Comparison of ENCODE assay signal across 1 cellular context in the genomic region with DNA sequence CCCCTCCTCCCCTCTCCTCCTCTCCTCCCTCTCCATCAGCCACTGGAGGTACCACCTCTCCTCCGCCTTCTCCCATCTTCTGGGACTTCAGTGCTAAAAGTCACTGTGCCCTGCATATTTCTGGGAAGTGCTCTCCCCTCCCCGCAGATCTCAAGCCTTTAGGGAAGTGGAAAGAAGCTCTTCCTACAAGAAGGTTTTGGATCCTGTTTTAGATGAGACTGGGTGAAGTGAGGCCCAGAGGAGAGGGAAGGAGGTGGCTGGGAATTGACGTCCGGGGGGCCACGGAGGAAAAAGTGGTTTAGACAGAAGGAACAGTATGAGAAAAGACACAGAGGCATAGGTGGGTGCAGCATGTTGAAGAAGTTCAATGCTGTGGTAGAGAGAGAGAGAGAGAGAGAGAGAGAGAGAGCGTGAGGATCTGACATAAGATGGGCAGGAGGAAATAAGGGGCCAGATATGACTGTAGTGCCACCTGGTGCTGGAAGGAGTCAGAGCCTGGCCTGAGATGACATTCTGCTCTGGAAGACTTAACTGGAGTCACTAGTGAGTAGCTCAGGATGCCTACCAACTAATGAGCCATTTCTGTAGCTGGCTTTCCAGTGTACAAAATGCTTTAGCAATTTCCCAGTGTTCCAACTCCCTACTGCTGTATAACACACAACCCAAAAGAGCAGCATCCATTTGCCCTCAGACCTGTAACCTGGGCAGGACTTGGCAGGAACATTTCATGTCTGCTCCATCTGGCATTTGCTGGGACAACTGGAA.
A peak's percentile ranks its signal among the peaks of the same experiment; 100 is the strongest.
TF ChIP-seq lines count a peak whose summit lies in the region.

No MANE protein-coding gene starts in this region.

TF ChIP-seq in K562, 482 proteins besides CTCF, POLR2A, EP300 and RAD21 (continued from another document and continues in another):
- TF ChIP-seq, protein P1, sequence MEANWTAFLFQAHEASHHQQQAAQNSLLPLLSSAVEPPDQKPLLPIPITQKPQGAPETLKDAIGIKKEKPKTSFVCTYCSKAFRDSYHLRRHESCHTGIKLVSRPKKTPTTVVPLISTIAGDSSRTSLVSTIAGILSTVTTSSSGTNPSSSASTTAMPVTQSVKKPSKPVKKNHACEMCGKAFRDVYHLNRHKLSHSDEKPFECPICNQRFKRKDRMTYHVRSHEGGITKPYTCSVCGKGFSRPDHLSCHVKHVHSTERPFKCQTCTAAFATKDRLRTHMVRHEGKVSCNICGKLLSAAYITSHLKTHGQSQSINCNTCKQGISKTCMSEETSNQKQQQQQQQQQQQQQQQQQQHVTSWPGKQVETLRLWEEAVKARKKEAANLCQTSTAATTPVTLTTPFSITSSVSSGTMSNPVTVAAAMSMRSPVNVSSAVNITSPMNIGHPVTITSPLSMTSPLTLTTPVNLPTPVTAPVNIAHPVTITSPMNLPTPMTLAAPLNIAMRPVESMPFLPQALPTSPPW (CRISPR knock-in tag; IDR thresholded peaks at IDR 0.05) = no peak
- TF ChIP-seq DEAF1 (CRISPR knock-in tag; IDR thresholded peaks at IDR 0.05) (peak; percentile 91), GABPB2 (CRISPR knock-in tag; conservative IDR thresholded peaks at IDR 0.05) (no peak), ZNF324 (CRISPR knock-in tag; IDR thresholded peaks at IDR 0.05) (no peak), POLR2G (IDR thresholded peaks at IDR 0.05; ENCODE audit: low read depth, low read length) (no peak), HIVEP1 (CRISPR knock-in tag; IDR thresholded peaks at IDR 0.05) (no peak), MEIS2 (IDR thresholded peaks at IDR 0.05; ENCODE audit: partially characterized antibody) (peak; percentile 15), CBFB (CRISPR knock-in tag; IDR thresholded peaks at IDR 0.05) (no peak), MED1 (CRISPR knock-in tag; IDR thresholded peaks at IDR 0.05; ENCODE audit: borderline replicate concordance) (no peak), NFIC (IDR thresholded peaks at IDR 0.05) (no peak), FOXJ2 (tag; IDR thresholded peaks at IDR 0.05) (no peak), GATA2 (CRISPR knock-in tag; IDR thresholded peaks at IDR 0.05) (no peak), ZC3H4 (CRISPR knock-in tag; IDR thresholded peaks at IDR 0.05; ENCODE audit: borderline replicate concordance) (no peak), CBFA2T2 (conservative IDR thresholded peaks at IDR 0.05) (no peak), RBFOX2 (IDR thresholded peaks at IDR 0.05; ENCODE audit: low read depth, low read length) (no peak), ZNF830 (CRISPR knock-in tag; IDR thresholded peaks at IDR 0.05) (no peak), LARP7 (IDR thresholded peaks at IDR 0.05) (no peak), CEBPB (tag; IDR thresholded peaks at IDR 0.05) (no peak), ZNF589 (CRISPR knock-in tag; IDR thresholded peaks at IDR 0.05; ENCODE audit: low read depth) (no peak), SMAD3 (CRISPR knock-in tag; conservative IDR thresholded peaks at IDR 0.05) (no peak), MECOM (CRISPR knock-in tag; IDR thresholded peaks at IDR 0.05) (no peak), MLLT1 (IDR thresholded peaks at IDR 0.05) (peak; percentile 47 to 68; a peak in 2 of 4 replicates), GTF2A2 (tag; IDR thresholded peaks at IDR 0.05) (no peak), ZNF12 (CRISPR knock-in tag; IDR thresholded peaks at IDR 0.05) (no peak), TAF1 (IDR thresholded peaks at IDR 0.05; ENCODE audit: control insufficient read depth, extremely low read depth, insufficient read depth, low read length, severe bottlenecking) (no peak), FUS (optimal IDR thresholded peaks at IDR 0.05; ENCODE audit: low read depth, low read length) (no peak), FOXJ3 (CRISPR knock-in tag; IDR thresholded peaks at IDR 0.05) (no peak), ZKSCAN3 (CRISPR knock-in tag; IDR thresholded peaks at IDR 0.05) (no peak), TCF15 (CRISPR knock-in tag; IDR thresholded peaks at IDR 0.05) (no peak), ZKSCAN8 (CRISPR knock-in tag; IDR thresholded peaks at IDR 0.05) (no peak), NELFE (IDR thresholded peaks at IDR 0.05; ENCODE audit: insufficient read depth, insufficient read length) (no peak), MCM3 (IDR thresholded peaks at IDR 0.05) (no peak), RREB1 (CRISPR knock-in tag; IDR thresholded peaks at IDR 0.05) (peak; percentile 73; the same call in 1 of the 2 replicates), PHB2 (IDR thresholded peaks at IDR 0.05; ENCODE audit: low read depth) (no peak), ZNF764 (CRISPR knock-in tag; IDR thresholded peaks at IDR 0.05; ENCODE audit: low read depth) (no peak)
- TF ChIP-seq, protein P2, sequence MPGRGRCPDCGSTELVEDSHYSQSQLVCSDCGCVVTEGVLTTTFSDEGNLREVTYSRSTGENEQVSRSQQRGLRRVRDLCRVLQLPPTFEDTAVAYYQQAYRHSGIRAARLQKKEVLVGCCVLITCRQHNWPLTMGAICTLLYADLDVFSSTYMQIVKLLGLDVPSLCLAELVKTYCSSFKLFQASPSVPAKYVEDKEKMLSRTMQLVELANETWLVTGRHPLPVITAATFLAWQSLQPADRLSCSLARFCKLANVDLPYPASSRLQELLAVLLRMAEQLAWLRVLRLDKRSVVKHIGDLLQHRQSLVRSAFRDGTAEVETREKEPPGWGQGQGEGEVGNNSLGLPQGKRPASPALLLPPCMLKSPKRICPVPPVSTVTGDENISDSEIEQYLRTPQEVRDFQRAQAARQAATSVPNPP (IDR thresholded peaks at IDR 0.05; ENCODE audit: borderline replicate concordance, insufficient read depth, insufficient read length) = no peak
- TF ChIP-seq, protein P3, sequence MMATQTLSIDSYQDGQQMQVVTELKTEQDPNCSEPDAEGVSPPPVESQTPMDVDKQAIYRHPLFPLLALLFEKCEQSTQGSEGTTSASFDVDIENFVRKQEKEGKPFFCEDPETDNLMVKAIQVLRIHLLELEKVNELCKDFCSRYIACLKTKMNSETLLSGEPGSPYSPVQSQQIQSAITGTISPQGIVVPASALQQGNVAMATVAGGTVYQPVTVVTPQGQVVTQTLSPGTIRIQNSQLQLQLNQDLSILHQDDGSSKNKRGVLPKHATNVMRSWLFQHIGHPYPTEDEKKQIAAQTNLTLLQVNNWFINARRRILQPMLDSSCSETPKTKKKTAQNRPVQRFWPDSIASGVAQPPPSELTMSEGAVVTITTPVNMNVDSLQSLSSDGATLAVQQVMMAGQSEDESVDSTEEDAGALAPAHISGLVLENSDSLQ (IDR thresholded peaks at IDR 0.05) = peak; percentile 47
- TF ChIP-seq, protein P4, sequence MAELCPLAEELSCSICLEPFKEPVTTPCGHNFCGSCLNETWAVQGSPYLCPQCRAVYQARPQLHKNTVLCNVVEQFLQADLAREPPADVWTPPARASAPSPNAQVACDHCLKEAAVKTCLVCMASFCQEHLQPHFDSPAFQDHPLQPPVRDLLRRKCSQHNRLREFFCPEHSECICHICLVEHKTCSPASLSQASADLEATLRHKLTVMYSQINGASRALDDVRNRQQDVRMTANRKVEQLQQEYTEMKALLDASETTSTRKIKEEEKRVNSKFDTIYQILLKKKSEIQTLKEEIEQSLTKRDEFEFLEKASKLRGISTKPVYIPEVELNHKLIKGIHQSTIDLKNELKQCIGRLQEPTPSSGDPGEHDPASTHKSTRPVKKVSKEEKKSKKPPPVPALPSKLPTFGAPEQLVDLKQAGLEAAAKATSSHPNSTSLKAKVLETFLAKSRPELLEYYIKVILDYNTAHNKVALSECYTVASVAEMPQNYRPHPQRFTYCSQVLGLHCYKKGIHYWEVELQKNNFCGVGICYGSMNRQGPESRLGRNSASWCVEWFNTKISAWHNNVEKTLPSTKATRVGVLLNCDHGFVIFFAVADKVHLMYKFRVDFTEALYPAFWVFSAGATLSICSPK (IDR thresholded peaks at IDR 0.05; ENCODE audit: borderline replicate concordance) = no peak
- TF ChIP-seq, protein P5, sequence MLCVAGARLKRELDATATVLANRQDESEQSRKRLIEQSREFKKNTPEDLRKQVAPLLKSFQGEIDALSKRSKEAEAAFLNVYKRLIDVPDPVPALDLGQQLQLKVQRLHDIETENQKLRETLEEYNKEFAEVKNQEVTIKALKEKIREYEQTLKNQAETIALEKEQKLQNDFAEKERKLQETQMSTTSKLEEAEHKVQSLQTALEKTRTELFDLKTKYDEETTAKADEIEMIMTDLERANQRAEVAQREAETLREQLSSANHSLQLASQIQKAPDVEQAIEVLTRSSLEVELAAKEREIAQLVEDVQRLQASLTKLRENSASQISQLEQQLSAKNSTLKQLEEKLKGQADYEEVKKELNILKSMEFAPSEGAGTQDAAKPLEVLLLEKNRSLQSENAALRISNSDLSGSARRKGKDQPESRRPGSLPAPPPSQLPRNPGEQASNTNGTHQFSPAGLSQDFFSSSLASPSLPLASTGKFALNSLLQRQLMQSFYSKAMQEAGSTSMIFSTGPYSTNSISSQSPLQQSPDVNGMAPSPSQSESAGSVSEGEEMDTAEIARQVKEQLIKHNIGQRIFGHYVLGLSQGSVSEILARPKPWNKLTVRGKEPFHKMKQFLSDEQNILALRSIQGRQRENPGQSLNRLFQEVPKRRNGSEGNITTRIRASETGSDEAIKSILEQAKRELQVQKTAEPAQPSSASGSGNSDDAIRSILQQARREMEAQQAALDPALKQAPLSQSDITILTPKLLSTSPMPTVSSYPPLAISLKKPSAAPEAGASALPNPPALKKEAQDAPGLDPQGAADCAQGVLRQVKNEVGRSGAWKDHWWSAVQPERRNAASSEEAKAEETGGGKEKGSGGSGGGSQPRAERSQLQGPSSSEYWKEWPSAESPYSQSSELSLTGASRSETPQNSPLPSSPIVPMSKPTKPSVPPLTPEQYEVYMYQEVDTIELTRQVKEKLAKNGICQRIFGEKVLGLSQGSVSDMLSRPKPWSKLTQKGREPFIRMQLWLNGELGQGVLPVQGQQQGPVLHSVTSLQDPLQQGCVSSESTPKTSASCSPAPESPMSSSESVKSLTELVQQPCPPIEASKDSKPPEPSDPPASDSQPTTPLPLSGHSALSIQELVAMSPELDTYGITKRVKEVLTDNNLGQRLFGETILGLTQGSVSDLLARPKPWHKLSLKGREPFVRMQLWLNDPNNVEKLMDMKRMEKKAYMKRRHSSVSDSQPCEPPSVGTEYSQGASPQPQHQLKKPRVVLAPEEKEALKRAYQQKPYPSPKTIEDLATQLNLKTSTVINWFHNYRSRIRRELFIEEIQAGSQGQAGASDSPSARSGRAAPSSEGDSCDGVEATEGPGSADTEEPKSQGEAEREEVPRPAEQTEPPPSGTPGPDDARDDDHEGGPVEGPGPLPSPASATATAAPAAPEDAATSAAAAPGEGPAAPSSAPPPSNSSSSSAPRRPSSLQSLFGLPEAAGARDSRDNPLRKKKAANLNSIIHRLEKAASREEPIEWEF (CRISPR knock-in tag; IDR thresholded peaks at IDR 0.05) = no peak
